Comparison of ENCODE assay signal across 8 cellular contexts in genomic region chr9:96567203-96567700, GRCh38. TPM values are rescaled to one million over a fixed set of nuclear protein-coding genes. Genes with fewer than 3 reads are reported as not detected.
DNase-seq lines count a peak whose midpoint lies in the region; ATAC-seq and TF ChIP-seq lines count a peak whose summit lies in the region.

No MANE protein-coding gene starts in this region.

- DNase-seq in activated CD8-positive, alpha-beta memory T cell treated with anti-CD3 and anti-CD28 coated beads, Interleukin-2, amount 50 U/mL, for 4 hours = peak; percentile 24
- DNase-seq in activated CD8-positive, alpha-beta memory T cell treated with anti-CD3 and anti-CD28 coated beads, Interleukin-2, amount 50 U/mL, for 48 hours = no peak
- DNase-seq in RWPE1 (ENCODE audit: low spot score) = peak; percentile 46
- DNase-seq in natural killer cell treated with Interleukin-12 subunit alpha and Interleukin-12 subunit beta and Interleukin-15 and Interleukin-18, amount 100 ng/mL, for 72 hours (ENCODE audit: low spot score) = no peak
- DNase-seq in activated effector memory CD4-positive, alpha-beta T cell treated with Interleukin-2 at 50 U/mL for 16 hours = no peak
- DNase-seq in ureter (ENCODE audit: low spot score) = no peak

- H3K4me3 ChIP-seq in esophagus (ENCODE audit: low read depth in 1 of 2, low read length in 2 of 2) = peak overlapping the region; percentile 69 to 70

- no peaks in the 10 kb centered on the region for H3K27me3 ChIP-seq in esophagus (ENCODE audit: control insufficient read depth in 1 of 2, insufficient read depth in 2 of 2, low read length in 2 of 2)

- H3K27me3 Mint-ChIP-seq in natural killer cell treated with Interleukin-12 subunit alpha and Interleukin-12 subunit beta and Interleukin-15 and Interleukin-18, amount 100 ng/mL, for 72 hours = peaks cover 0 to 5% of the 10 kb centered on the region in 2 donors

- no peak for TF ChIP-seq CTCF in RWPE1 (conservative IDR thresholded peaks at IDR 0.05; ENCODE audit: low read depth)

- no peaks in the 10 kb centered on the region for H3K36me3 ChIP-seq in esophagus (ENCODE audit: control insufficient read depth in 2 of 2, insufficient read depth in 2 of 2, low read length in 1 of 2)

- H3K27ac Mint-ChIP-seq in natural killer cell treated with Interleukin-12 subunit alpha and Interleukin-12 subunit beta and Interleukin-15 and Interleukin-18, amount 100 ng/mL, for 72 hours = peak overlapping the region; percentile 50 to 57

- H3K4me1 ChIP-seq in esophagus (ENCODE audit: control insufficient read depth in 2 of 2, insufficient read depth in 2 of 2, low read length in 1 of 2) = peaks cover 0 to 2% of the 10 kb centered on the region in 2 donors

- peak; percentile 45 for ATAC-seq in HG02840 (IDR thresholded peaks at IDR 0.05; ENCODE audit: low FRiP score, unreplicated experiment)
- ATAC-seq in natural killer cell treated with Interleukin-12 subunit alpha and Interleukin-12 subunit beta and Interleukin-15 and Interleukin-18, amount 100 ng/mL, for 72 hours = peak in 1 of 2 donors; percentile 60

- peak overlapping the region; percentile 73 for H3K4me3 Mint-ChIP-seq in natural killer cell treated with Interleukin-12 subunit alpha and Interleukin-12 subunit beta and Interleukin-15 and Interleukin-18, amount 100 ng/mL, for 72 hours

- no peaks in the 10 kb centered on the region for H3K36me3 Mint-ChIP-seq in natural killer cell treated with Interleukin-12 subunit alpha and Interleukin-12 subunit beta and Interleukin-15 and Interleukin-18, amount 100 ng/mL, for 72 hours

- POLR2A ChIA-PET in RWPE1 (lab: Yijun Ruan, JAX; ENCODE audit: low non-redundant PET) = interaction anchor here (0.6 kb wide), 2 partner anchors 115 to 123 kb away, joined by 3 to 4 read pairs; no protein-coding TSS in a partner anchor

- H3K27ac ChIP-seq in RWPE1 (peak overlapping the region; percentile 53), esophagus (ENCODE audit: low read depth in 2 of 2, low read length in 1 of 2) (peak overlapping the region; percentile 74 to 86)

- H3K4me1 Mint-ChIP-seq in natural killer cell treated with Interleukin-12 subunit alpha and Interleukin-12 subunit beta and Interleukin-15 and Interleukin-18, amount 100 ng/mL, for 72 hours (ENCODE audit: low read depth in 2 of 2) = peaks cover 12 to 24% of the 10 kb centered on the region in 2 donors

- H3K9me3 ChIP-seq in esophagus (ENCODE audit: control insufficient read depth in 2 of 2, insufficient read depth in 1 of 2, low read depth in 1 of 2, low read length in 1 of 2) = no peaks in the 10 kb centered on the region

- WGBS in esophagus, 2 donors = 4 to 7% methylated on average over 15 to 20 of the region's 20 CpGs

- H3K9me3 Mint-ChIP-seq in natural killer cell treated with Interleukin-12 subunit alpha and Interleukin-12 subunit beta and Interleukin-15 and Interleukin-18, amount 100 ng/mL, for 72 hours = no peaks in the 10 kb centered on the region

- CTCF ChIA-PET in RWPE1 (lab: Yijun Ruan, JAX) = interaction anchor here (0.6 to 1.7 kb wide), 11 partner anchors 21 to 1817 kb away, joined by 3 to 10 read pairs (median 3); no protein-coding TSS in a partner anchor

RNA-seq across cellular contexts. Expression of gene CDC14B, which starts 52.4 kb away (rescaled TPM):
- 1 to 10 TPM; 1.8 to 2.1 TPM for polyA plus RNA-seq in esophagus
- 1 to 10 TPM in 1 of 2 donors, under 1 TPM in 1; 0.45 to 3.1 TPM for total RNA-seq in natural killer cell treated with Interleukin-12 subunit alpha and Interleukin-12 subunit beta and Interleukin-15 and Interleukin-18, amount 100 ng/mL, for 72 hours
- total RNA-seq in ureter = 42.0 TPM

Comparison
In these comparisons a context has a peak if more than half of its experiments do, and no peak if none do; other contexts are left out.
1. DNase-seq: peak in activated CD8-positive, alpha-beta memory T cell treated with anti-CD3 and anti-CD28 coated beads, Interleukin-2, amount 50 U/mL, for 4 hours (single experiment) and RWPE1 (single experiment); none in activated CD8-positive, alpha-beta memory T cell treated with anti-CD3 and anti-CD28 coated beads, Interleukin-2, amount 50 U/mL, for 48 hours (single experiment), natural killer cell treated with Interleukin-12 subunit alpha and Interleukin-12 subunit beta and Interleukin-15 and Interleukin-18, amount 100 ng/mL, for 72 hours (single experiment), activated effector memory CD4-positive, alpha-beta T cell treated with Interleukin-2 at 50 U/mL for 16 hours (single experiment) and ureter (single experiment).
2. RNA of gene CDC14B, which starts 52.4 kb away (total RNA-seq): 42.0 TPM in ureter (single experiment); 0.45 to 3.1 TPM in natural killer cell treated with Interleukin-12 subunit alpha and Interleukin-12 subunit beta and Interleukin-15 and Interleukin-18, amount 100 ng/mL, for 72 hours; every median in the first group is over 10 times any median in the second.